ENCODE assay signal across 17 cellular contexts in the genomic region with DNA sequence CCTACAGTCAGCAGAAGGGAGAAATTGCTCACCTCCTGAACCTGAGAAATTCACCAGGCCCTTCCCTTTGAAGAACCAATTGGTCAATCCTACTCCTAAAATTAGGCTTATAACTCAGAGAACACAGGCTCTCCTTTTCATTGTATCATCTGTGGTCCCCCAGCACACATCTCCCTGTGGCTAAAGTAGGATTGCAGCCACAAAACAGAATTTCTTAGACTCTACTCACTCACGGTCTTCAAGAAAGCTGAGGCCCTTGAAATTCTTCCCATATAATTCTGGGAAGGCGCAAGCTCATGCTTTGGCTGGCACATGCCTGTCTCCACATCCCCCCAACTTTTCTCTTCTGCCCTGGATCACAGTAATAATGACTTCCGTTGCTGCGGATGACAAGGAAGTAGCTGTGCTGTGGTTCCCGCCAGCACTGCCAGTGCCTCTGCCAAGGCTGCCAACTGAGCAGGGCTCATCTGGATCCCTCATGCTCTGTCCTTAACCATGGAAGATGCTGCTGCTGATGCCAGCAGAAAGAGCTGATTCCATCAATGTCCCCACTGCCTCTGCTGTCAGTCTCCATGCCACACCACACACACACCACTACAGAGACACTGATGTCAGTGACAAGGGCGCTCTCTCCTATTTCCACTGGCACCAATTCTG.
"Had no signal": no experiment of that assay in that cellular context is flagged by ENCODE, and none has a peak within 500 bp of the region (broad histone marks: within the 10 kb centered on the region; RNA-seq: fewer than 3 reads in every experiment).

No MANE protein-coding gene starts in this region.

- H3K4me1 ChIP-seq: right atrium auricular region had no signal

- H3K36me3 Mint-ChIP-seq: natural killer cell had no signal

- H3K9me3 ChIP-seq: heart left ventricle, mucosa of descending colon, right atrium auricular region, thyroid gland had no signal

- H3K27ac ChIP-seq: brain microvascular endothelial cell, heart left ventricle, right atrium auricular region, thyroid gland, VCaP had no signal

- H3K4me1 Mint-ChIP-seq: natural killer cell had no signal

- H3K27ac Mint-ChIP-seq: natural killer cell, progenitor cell of endocrine pancreas had no signal

- H3K4me3 Mint-ChIP-seq: natural killer cell had no signal

- H3K27me3 ChIP-seq: brain microvascular endothelial cell, heart left ventricle, right atrium auricular region, thyroid gland had no signal

- H3K36me3 ChIP-seq: brain microvascular endothelial cell, heart left ventricle, right atrium auricular region, thyroid gland had no signal

- H3K27me3 Mint-ChIP-seq: progenitor cell of endocrine pancreas had no signal

- H3K4me3 ChIP-seq: heart left ventricle, mucosa of descending colon, right atrium auricular region, smooth muscle cell, thyroid gland had no signal

- DNase-seq: activated CD4-positive, alpha-beta T cell treated with anti-CD3 and anti-CD28 coated beads for 1 hour; activated CD4-positive, alpha-beta T cell treated with anti-CD3 and anti-CD28 coated beads, Interleukin-2, amount 50 U/mL, for 4 hours; activated naive CD4-positive, alpha-beta T cell; activated T-cell treated with anti-CD3 and anti-CD28 coated beads for 4 hours; brain microvascular endothelial cell; cortex of kidney; effector CD8-positive, alpha-beta T cell; foreskin melanocyte; heart left ventricle; mucosa of descending colon; natural killer cell; T-helper 1 cell; thyroid gland had no signal
